In the genomic region with DNA sequence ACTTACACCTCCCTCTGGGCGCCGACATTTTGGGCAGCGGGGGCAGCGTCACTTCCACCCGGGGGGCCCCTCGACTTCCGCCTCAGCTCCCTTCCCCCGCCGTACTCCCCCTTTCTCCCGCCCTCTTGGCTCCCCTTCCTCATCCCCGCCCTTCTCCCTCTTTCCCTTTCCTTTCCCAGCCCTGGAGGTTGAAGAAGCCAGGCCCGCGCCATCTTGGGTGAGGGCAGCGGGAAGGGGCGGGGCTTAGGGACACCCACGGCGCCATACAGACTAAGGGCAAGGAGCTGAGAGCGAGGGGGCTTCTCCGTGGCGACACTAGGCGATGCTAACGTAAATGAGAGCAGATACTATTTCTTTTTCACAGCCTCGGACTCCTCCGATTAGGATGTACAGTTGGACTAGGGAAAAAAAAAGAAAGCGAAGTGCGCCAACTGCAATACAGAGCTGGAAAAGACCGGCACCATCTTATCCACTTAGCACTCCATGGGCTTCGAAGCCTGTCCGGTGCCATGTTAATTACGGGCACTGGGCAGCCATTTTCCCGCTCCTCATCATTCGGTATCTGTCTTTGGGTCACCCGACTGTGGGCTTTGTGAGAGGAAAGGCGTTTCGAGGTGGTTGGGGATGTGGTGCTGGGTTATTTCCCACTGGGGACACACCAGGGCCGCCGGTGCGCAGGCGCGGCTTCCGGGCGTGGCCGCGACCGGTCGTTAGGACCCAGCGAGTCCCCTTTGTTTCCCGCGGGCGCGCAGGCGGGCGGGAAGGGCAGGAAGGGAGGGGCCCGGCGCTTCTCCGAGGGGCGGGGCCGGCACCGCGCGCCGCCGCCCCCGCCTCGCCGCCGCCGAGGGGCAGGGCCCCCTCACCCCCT, we compare ENCODE assay signal across 1 cellular context.
A peak's percentile ranks its signal among the peaks of the same experiment; 100 is the strongest.
TF ChIP-seq lines count a peak whose summit lies in the region.

TSS of gene FIZ1 (minus strand) at position 50 of the 868 bp plus-strand sequence. CDS start 1,652 bp downstream, outside the sequence.
A gene with protein sequence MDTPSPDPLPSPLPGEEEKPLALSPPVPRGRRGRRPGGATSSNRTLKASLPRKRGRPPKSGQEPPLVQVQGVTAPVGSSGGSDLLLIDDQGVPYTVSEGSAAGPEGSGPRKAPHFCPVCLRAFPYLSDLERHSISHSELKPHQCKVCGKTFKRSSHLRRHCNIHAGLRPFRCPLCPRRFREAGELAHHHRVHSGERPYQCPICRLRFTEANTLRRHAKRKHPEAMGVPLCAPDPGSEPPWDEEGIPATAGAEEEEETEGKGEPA (plus strand): TSS at position 821 of the 868 bp plus-strand sequence. CDS start 1,825 bp downstream, outside the sequence.

TF ChIP-seq in GM12878, 131 proteins besides CTCF, POLR2A, EP300 and RAD21 (continued from another document):
- TF ChIP-seq BCLAF1 (IDR thresholded peaks at IDR 0.05) (no peak), ZBED1 (IDR thresholded peaks at IDR 0.05; ENCODE audit: borderline replicate concordance) (0 out of 2 replicates have a peak, but pooled peaks have one; percentile 47), MEF2B (IDR thresholded peaks at IDR 0.05; ENCODE audit: partially characterized antibody, poor library complexity, severe bottlenecking) (no peak), SRF (IDR thresholded peaks at IDR 0.05; ENCODE audit: low read depth in 2 of 2, low read length in 2 of 2) (peak in 1 of 2 experiments; percentile 14; a peak in 1 of 4 replicates), HSF1 (IDR thresholded peaks at IDR 0.05; ENCODE audit: low read depth, low read length) (0 out of 2 replicates have a peak, but pooled peaks have one; percentile 14), CREM (IDR thresholded peaks at IDR 0.05; ENCODE audit: low read depth) (peak; percentile 92), ATF7 (IDR thresholded peaks at IDR 0.05; ENCODE audit: low read depth) (peak; percentile 33; the same call in 1 of the 2 replicates), NRF1 (conservative IDR thresholded peaks at IDR 0.05; ENCODE audit: low read depth, low read length) (peak; percentile 31; the same call in 1 of the 2 replicates), YY1 (IDR thresholded peaks at IDR 0.05; ENCODE audit: low read depth, low read length) (peak; percentile 93), ZSCAN29 (IDR thresholded peaks at IDR 0.05) (no peak), EZH2 (IDR thresholded peaks at IDR 0.05; ENCODE audit: borderline replicate concordance, control insufficient read depth, low read depth, low read length) (no peak), ELK1 (IDR thresholded peaks at IDR 0.05; ENCODE audit: low read depth, low read length) (peak; percentile 37; the same call in 1 of the 2 replicates), MTA3 (IDR thresholded peaks at IDR 0.05; ENCODE audit: borderline replicate concordance, low read length) (no peak), SIX5 (IDR thresholded peaks at IDR 0.05; ENCODE audit: low read depth, low read length, severe bottlenecking) (peak; percentile 76), EGR1 (IDR thresholded peaks at IDR 0.05; ENCODE audit: borderline replicate concordance in 1 of 2, low read depth in 2 of 2, low read length in 2 of 2) (peak in 1 of 2 experiments; percentile 94; a peak in 2 of 3 replicates), NBN (IDR thresholded peaks at IDR 0.05) (peak; percentile 80), TCF12 (IDR thresholded peaks at IDR 0.05; ENCODE audit: low read depth, low read length) (no peak), PML (IDR thresholded peaks at IDR 0.05; ENCODE audit: low read length) (peak; percentile 80), BHLHE40 (IDR thresholded peaks at IDR 0.05; ENCODE audit: borderline replicate concordance in 1 of 2, low read depth in 2 of 2, low read length in 1 of 2) (peak in 1 of 2 experiments; percentile 77; a peak in 2 of 4 replicates), SUZ12 (IDR thresholded peaks at IDR 0.05; ENCODE audit: unreplicated experiment) (no peak), NFIC (IDR thresholded peaks at IDR 0.05; ENCODE audit: low read depth, low read length) (no peak; the same call in 1 of the 2 replicates), E2F8 (IDR thresholded peaks at IDR 0.05; ENCODE audit: low read depth, partially characterized antibody) (peak; percentile 96), TAF1 (IDR thresholded peaks at IDR 0.05; ENCODE audit: borderline replicate concordance, low read depth, low read length) (peak; percentile 62), REST (IDR thresholded peaks at IDR 0.05; ENCODE audit: low read depth, low read length) (no peak), SMARCA5 (IDR thresholded peaks at IDR 0.05) (0 out of 2 replicates have a peak, but pooled peaks have one; percentile 45), SP1 (IDR thresholded peaks at IDR 0.05; ENCODE audit: low read depth, low read length) (peak; percentile 73), MTA2 (IDR thresholded peaks at IDR 0.05; ENCODE audit: low read depth) (peak; percentile 43), EED (IDR thresholded peaks at IDR 0.05; ENCODE audit: low read depth) (peak; percentile 100), ASH2L (IDR thresholded peaks at IDR 0.05; ENCODE audit: borderline replicate concordance, low read depth) (0 out of 2 replicates have a peak, but pooled peaks have one; percentile 70)
- TF ChIP-seq, protein P1, sequence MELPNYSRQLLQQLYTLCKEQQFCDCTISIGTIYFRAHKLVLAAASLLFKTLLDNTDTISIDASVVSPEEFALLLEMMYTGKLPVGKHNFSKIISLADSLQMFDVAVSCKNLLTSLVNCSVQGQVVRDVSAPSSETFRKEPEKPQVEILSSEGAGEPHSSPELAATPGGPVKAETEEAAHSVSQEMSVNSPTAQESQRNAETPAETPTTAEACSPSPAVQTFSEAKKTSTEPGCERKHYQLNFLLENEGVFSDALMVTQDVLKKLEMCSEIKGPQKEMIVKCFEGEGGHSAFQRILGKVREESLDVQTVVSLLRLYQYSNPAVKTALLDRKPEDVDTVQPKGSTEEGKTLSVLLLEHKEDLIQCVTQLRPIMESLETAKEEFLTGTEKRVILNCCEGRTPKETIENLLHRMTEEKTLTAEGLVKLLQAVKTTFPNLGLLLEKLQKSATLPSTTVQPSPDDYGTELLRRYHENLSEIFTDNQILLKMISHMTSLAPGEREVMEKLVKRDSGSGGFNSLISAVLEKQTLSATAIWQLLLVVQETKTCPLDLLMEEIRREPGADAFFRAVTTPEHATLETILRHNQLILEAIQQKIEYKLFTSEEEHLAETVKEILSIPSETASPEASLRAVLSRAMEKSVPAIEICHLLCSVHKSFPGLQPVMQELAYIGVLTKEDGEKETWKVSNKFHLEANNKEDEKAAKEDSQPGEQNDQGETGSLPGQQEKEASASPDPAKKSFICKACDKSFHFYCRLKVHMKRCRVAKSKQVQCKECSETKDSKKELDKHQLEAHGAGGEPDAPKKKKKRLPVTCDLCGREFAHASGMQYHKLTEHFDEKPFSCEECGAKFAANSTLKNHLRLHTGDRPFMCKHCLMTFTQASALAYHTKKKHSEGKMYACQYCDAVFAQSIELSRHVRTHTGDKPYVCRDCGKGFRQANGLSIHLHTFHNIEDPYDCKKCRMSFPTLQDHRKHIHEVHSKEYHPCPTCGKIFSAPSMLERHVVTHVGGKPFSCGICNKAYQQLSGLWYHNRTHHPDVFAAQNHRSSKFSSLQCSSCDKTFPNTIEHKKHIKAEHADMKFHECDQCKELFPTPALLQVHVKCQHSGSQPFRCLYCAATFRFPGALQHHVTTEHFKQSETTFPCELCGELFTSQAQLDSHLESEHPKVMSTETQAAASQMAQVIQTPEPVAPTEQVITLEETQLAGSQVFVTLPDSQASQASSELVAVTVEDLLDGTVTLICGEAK (IDR thresholded peaks at IDR 0.05; ENCODE audit: borderline replicate concordance) = peak; percentile 93
- TF ChIP-seq, protein P2, sequence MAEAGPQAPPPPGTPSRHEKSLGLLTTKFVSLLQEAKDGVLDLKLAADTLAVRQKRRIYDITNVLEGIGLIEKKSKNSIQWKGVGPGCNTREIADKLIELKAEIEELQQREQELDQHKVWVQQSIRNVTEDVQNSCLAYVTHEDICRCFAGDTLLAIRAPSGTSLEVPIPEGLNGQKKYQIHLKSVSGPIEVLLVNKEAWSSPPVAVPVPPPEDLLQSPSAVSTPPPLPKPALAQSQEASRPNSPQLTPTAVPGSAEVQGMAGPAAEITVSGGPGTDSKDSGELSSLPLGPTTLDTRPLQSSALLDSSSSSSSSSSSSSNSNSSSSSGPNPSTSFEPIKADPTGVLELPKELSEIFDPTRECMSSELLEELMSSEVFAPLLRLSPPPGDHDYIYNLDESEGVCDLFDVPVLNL (IDR thresholded peaks at IDR 0.05; ENCODE audit: low read depth, low read length) = peak; percentile 74; the same call in 1 of the 2 replicates
